1 cellular context compared by ENCODE assay signal in the genomic region with DNA sequence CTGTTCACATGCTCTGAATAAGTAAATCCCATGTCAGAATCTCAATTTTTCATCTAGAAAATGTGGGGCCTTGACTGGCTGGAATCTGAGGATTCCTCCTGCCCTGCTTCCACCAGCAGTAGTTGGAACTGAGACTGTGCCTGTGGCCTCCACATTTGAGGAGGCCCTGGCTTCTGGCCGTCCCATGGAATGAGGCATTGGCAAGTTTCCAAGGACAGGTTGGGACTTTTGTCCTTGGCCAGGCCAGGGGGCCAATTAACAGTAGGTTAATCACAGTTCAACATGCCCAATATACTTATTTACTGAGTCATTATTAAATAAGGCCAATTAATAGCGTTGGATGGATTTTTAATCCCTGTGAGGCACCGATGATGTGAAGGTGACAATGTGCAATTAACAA.
TF ChIP-seq lines count a peak whose summit lies in the region.

No MANE protein-coding gene starts in this region.

TF ChIP-seq in HepG2, 621 proteins besides CTCF, POLR2A, EP300 and RAD21 (continued from another document):
- TF ChIP-seq, protein P1, sequence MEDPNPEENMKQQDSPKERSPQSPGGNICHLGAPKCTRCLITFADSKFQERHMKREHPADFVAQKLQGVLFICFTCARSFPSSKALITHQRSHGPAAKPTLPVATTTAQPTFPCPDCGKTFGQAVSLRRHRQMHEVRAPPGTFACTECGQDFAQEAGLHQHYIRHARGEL (CRISPR knock-in tag; IDR thresholded peaks at IDR 0.05), result no peak
- TF ChIP-seq SMARCC2 (IDR thresholded peaks at IDR 0.05), result no peak
- TF ChIP-seq, protein P2, sequence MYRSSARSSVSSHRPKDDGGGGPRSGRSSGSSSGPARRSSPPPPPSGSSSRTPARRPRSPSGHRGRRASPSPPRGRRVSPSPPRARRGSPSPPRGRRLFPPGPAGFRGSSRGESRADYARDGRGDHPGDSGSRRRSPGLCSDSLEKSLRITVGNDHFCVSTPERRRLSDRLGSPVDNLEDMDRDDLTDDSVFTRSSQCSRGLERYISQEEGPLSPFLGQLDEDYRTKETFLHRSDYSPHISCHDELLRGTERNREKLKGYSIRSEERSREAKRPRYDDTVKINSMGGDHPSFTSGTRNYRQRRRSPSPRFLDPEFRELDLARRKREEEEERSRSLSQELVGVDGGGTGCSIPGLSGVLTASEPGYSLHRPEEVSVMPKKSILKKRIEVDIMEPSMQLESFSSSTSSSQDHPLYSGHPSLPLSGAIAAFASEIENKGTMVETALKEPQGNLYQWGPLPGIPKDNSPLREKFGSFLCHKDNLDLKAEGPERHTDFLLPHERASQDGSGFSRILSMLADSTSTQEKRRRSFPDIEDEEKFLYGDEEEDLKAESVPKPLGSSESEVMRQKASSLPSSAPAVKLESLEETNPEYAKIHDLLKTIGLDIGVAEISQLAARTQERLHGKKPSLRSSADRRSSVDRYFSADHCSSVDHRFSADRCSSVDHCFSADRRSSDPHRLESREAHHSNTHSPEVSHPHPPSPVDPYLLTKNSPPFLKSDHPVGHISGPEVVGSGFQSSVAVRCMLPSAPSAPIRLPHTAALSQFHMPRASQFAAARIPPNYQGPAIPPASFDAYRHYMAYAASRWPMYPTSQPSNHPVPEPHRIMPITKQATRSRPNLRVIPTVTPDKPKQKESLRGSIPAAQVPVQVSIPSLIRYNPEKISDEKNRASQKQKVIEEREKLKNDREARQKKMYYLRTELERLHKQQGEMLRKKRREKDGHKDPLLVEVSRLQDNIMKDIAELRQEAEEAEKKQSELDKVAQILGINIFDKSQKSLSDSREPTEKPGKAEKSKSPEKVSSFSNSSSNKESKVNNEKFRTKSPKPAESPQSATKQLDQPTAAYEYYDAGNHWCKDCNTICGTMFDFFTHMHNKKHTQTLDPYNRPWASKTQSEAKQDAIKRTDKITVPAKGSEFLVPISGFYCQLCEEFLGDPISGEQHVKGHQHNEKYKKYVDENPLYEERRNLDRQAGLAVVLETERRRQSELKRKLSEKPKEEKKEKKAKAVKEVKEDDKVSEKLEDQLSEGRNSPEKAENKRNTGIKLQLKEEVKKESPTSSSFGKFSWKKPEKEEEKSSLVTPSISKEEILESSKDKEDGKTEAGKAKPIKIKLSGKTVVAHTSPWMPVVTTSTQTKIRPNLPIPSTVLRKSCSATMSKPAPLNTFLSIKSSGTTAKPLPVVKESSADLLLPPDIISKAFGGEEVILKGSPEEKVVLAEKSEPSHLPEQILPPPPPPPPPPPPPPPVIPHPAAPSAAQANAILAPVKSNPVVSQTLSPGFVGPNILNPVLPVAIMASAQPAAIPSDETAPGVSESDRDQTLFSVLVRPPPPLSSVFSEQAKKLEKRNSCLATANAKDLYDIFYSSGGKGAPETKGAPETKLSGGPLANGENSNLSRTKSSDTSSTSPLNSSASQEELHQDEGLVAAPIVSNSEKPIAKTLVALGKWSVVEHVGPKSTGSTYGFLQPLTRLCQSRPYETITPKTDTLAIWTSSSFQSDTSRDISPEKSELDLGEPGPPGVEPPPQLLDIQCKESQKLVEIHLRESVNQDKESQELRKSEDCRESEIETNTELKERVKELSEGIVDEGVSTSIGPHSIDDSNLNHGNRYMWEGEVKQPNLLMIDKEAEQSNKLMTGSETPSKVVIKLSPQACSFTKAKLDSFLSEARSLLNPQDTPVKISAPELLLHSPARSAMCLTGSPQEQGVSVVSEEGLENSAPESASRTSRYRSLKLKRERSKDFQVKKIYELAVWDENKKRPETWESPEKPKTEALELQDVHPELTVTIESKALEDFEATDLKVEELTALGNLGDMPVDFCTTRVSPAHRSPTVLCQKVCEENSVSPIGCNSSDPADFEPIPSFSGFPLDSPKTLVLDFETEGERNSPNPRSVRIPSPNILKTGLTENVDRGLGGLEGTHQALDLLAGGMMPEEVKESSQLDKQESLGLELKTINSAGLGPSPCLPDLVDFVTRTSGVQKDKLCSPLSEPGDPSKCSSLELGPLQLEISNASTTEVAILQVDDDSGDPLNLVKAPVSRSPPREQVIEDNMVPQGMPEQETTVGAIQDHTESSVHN (CRISPR knock-in tag; IDR thresholded peaks at IDR 0.05), result no peak
- no peak for TF ChIP-seq ZNF180 (CRISPR knock-in tag; IDR thresholded peaks at IDR 0.05; ENCODE audit: borderline replicate concordance, low read depth)
- TF ChIP-seq ISX (CRISPR knock-in tag; conservative IDR thresholded peaks at IDR 0.05), result no peak
- TF ChIP-seq ZNF224 (CRISPR knock-in tag; IDR thresholded peaks at IDR 0.05), result no peak
- TF ChIP-seq, protein P3, sequence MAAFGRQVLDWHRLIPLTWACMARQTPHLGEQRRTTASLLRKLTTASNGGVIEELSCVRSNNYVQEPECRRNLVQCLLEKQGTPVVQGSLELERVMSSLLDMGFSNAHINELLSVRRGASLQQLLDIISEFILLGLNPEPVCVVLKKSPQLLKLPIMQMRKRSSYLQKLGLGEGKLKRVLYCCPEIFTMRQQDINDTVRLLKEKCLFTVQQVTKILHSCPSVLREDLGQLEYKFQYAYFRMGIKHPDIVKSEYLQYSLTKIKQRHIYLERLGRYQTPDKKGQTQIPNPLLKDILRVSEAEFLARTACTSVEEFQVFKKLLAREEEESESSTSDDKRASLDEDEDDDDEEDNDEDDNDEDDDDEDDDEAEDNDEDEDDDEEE (CRISPR knock-in tag; IDR thresholded peaks at IDR 0.05), result no peak
- TF ChIP-seq, protein P4, sequence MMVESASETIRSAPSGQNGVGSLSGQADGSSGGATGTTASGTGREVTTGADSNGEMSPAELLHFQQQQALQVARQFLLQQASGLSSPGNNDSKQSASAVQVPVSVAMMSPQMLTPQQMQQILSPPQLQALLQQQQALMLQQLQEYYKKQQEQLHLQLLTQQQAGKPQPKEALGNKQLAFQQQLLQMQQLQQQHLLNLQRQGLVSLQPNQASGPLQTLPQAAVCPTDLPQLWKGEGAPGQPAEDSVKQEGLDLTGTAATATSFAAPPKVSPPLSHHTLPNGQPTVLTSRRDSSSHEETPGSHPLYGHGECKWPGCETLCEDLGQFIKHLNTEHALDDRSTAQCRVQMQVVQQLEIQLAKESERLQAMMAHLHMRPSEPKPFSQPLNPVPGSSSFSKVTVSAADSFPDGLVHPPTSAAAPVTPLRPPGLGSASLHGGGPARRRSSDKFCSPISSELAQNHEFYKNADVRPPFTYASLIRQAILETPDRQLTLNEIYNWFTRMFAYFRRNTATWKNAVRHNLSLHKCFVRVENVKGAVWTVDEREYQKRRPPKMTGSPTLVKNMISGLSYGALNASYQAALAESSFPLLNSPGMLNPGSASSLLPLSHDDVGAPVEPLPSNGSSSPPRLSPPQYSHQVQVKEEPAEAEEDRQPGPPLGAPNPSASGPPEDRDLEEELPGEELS (CRISPR knock-in tag; IDR thresholded peaks at IDR 0.05), result no peak
- no peak for TF ChIP-seq KLF6 (CRISPR knock-in tag; IDR thresholded peaks at IDR 0.05)
- TF ChIP-seq, protein P5, sequence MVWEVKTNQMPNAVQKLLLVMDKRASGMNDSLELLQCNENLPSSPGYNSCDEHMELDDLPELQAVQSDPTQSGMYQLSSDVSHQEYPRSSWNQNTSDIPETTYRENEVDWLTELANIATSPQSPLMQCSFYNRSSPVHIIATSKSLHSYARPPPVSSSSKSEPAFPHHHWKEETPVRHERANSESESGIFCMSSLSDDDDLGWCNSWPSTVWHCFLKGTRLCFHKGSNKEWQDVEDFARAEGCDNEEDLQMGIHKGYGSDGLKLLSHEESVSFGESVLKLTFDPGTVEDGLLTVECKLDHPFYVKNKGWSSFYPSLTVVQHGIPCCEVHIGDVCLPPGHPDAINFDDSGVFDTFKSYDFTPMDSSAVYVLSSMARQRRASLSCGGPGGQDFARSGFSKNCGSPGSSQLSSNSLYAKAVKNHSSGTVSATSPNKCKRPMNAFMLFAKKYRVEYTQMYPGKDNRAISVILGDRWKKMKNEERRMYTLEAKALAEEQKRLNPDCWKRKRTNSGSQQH (CRISPR knock-in tag; IDR thresholded peaks at IDR 0.05; ENCODE audit: low read depth), result no peak
